In the genomic region with DNA sequence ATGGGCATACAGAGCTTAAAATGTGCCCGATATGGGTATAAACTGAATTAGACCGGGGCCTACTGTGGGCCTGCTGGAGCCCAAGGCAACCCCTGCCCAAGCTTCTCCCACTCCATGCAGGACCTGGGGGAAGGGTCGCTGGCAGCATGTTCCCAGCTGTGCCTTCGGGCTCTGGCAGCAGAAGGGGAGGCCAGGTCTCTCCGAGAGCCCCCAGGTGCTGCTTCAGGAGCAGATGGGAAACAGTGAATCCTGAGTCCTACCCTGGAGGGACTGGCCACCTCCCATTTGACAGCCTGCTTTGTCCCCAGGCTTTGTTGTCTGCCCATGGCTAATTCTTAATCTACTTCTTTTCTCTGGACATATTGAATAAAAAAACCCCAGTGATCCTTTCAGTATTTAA, we compare ENCODE assay signal across 30 cellular contexts.
"Had no signal": no experiment of that assay in that cellular context is flagged by ENCODE, and none has a peak within 500 bp of the region (broad histone marks: within the 10 kb centered on the region; RNA-seq: fewer than 3 reads in every experiment).

No MANE protein-coding gene starts in this region.

- H3K9me3 Mint-ChIP-seq: activated CD4-positive, alpha-beta memory T cell treated with anti-CD3 and anti-CD28 coated beads, Interleukin-2, amount 10 ng/mL, durations not matched to agents 7 days and 5 days; activated naive CD4-positive, alpha-beta T cell treated with anti-CD3 and anti-CD28 coated beads, Interleukin-2, amount 10 ng/mL, durations not matched to agents 7 days and 5 days; activated naive CD8-positive, alpha-beta T cell treated with anti-CD3 and anti-CD28 coated beads, Interleukin-2, amount 50 U/mL, for 24 hours had no signal

- H3K27ac ChIP-seq: VCaP had no signal

- H3K4me3 Mint-ChIP-seq: activated CD4-positive, alpha-beta memory T cell treated with anti-CD3 and anti-CD28 coated beads, Interleukin-2, amount 10 ng/mL, durations not matched to agents 7 days and 5 days; activated CD8-positive, alpha-beta memory T cell treated with anti-CD3 and anti-CD28 coated beads, Interleukin-2, amount 10 ng/mL, durations not matched to agents 7 days and 5 days; activated naive CD4-positive, alpha-beta T cell treated with anti-CD3 and anti-CD28 coated beads, Interleukin-2, amount 10 ng/mL, durations not matched to agents 7 days and 5 days; activated naive CD8-positive, alpha-beta T cell; activated naive CD8-positive, alpha-beta T cell treated with anti-CD3 and anti-CD28 coated beads, Interleukin-2, amount 50 U/mL, for 24 hours had no signal

- H3K27ac Mint-ChIP-seq: activated CD4-positive, alpha-beta memory T cell treated with anti-CD3 and anti-CD28 coated beads, Interleukin-2, amount 10 ng/mL, durations not matched to agents 7 days and 5 days; activated CD8-positive, alpha-beta memory T cell treated with anti-CD3 and anti-CD28 coated beads, Interleukin-2, amount 10 ng/mL, durations not matched to agents 7 days and 5 days; activated naive CD4-positive, alpha-beta T cell treated with anti-CD3 and anti-CD28 coated beads, Interleukin-2, amount 10 ng/mL, durations not matched to agents 7 days and 5 days; activated naive CD8-positive, alpha-beta T cell; activated naive CD8-positive, alpha-beta T cell treated with anti-CD3 and anti-CD28 coated beads, Interleukin-2, amount 50 U/mL, for 24 hours had no signal

- DNase-seq: activated CD4-positive, alpha-beta memory T cell treated with anti-CD3 and anti-CD28 coated beads, Interleukin-2, amount 10 ng/mL, durations not matched to agents 7 days and 5 days; activated CD4-positive, alpha-beta T cell treated with anti-CD3 and anti-CD28 coated beads for 1 hour; activated CD4-positive, alpha-beta T cell treated with anti-CD3 and anti-CD28 coated beads for 48 hours; activated CD4-positive, CD25-positive, alpha-beta regulatory T cell; activated CD8-positive, alpha-beta memory T cell treated with anti-CD3 and anti-CD28 coated beads for 24 hours; activated CD8-positive, alpha-beta memory T cell treated with anti-CD3 and anti-CD28 coated beads, Interleukin-2, amount 10 ng/mL, durations not matched to agents 7 days and 5 days; activated CD8-positive, alpha-beta memory T cell treated with anti-CD3 and anti-CD28 coated beads, Interleukin-2, amount 50 U/mL, for 48 hours; activated effector memory CD4-positive, alpha-beta T cell treated with Interleukin-2 at 50 U/mL for 16 hours; activated naive CD4-positive, alpha-beta T cell treated with anti-CD3 and anti-CD28 coated beads, Interleukin-2, amount 10 ng/mL, durations not matched to agents 7 days and 5 days; activated naive CD8-positive, alpha-beta T cell treated with anti-CD3 and anti-CD28 coated beads, Interleukin-2, amount 50 U/mL, for 24 hours; activated T-cell treated with anti-CD3 and anti-CD28 coated beads, Interleukin-2, amount 50 U/mL, for 48 hours; anterior cingulate cortex; caudate nucleus; cerebellar nuclear complex; NCI-H1105; NCI-H1436; NCI-H1694; NCI-H1930; NCI-H2081 treated with DMSO at 0.1 percent for 48 hours; NCI-H345; NCI-H524 treated with DMSO at 0.1 percent for 48 hours; PC-3; Right ventricle myocardium superior; SW 1271; T-helper 1 cell; T-helper 2 cell; T-helper 9 cell had no signal

- H3K36me3 Mint-ChIP-seq: activated CD8-positive, alpha-beta memory T cell treated with anti-CD3 and anti-CD28 coated beads, Interleukin-2, amount 10 ng/mL, durations not matched to agents 7 days and 5 days; activated naive CD4-positive, alpha-beta T cell treated with anti-CD3 and anti-CD28 coated beads, Interleukin-2, amount 10 ng/mL, durations not matched to agents 7 days and 5 days; activated naive CD8-positive, alpha-beta T cell; brain had no signal

- H3K4me1 Mint-ChIP-seq: activated CD4-positive, alpha-beta memory T cell treated with anti-CD3 and anti-CD28 coated beads, Interleukin-2, amount 10 ng/mL, durations not matched to agents 7 days and 5 days; activated CD8-positive, alpha-beta memory T cell treated with anti-CD3 and anti-CD28 coated beads, Interleukin-2, amount 10 ng/mL, durations not matched to agents 7 days and 5 days; activated naive CD4-positive, alpha-beta T cell treated with anti-CD3 and anti-CD28 coated beads, Interleukin-2, amount 10 ng/mL, durations not matched to agents 7 days and 5 days; activated naive CD8-positive, alpha-beta T cell treated with anti-CD3 and anti-CD28 coated beads, Interleukin-2, amount 50 U/mL, for 24 hours had no signal

- ATAC-seq: activated CD8-positive, alpha-beta memory T cell treated with anti-CD3 and anti-CD28 coated beads, Interleukin-2, amount 10 ng/mL, durations not matched to agents 7 days and 5 days; PC-3 had no signal
